16 cellular contexts compared by ENCODE assay signal in genomic region chr22:41050873-41051272, GRCh38.
"Had no signal": no experiment of that assay in that cellular context is flagged by ENCODE, and none has a peak within 500 bp of the region (broad histone marks: within the 10 kb centered on the region; RNA-seq: fewer than 3 reads in every experiment).

No MANE protein-coding gene starts in this region.

- H3K27ac Mint-ChIP-seq: activated CD8-positive, alpha-beta T cell treated with anti-CD3 and anti-CD28 coated beads, Interleukin-2, amount 10 ng/mL, durations not matched to agents 7 days and 5 days; nephron had no signal

- H3K9me3 ChIP-seq: ascending aorta, suprapubic skin, upper lobe of left lung had no signal

- ATAC-seq: activated CD8-positive, alpha-beta T cell treated with anti-CD3 and anti-CD28 coated beads, Interleukin-2, amount 10 ng/mL, durations not matched to agents 7 days and 5 days; left ventricle myocardium superior; stimulated activated naive CD8-positive, alpha-beta T cell treated with anti-CD3 and anti-CD28 coated beads, Interleukin-15, Interleukin-2, amounts not matched to agents 100 U/mL and 50 U/mL, for 24 hours had no signal

- H3K4me3 Mint-ChIP-seq: activated CD8-positive, alpha-beta T cell treated with anti-CD3 and anti-CD28 coated beads, Interleukin-2, amount 10 ng/mL, durations not matched to agents 7 days and 5 days; nephron had no signal

- DNase-seq: activated CD4-positive, alpha-beta T cell treated with anti-CD3 and anti-CD28 coated beads for 4 hours; activated CD8-positive, alpha-beta memory T cell treated with anti-CD3 and anti-CD28 coated beads, Interleukin-2, amount 50 U/mL, for 48 hours; activated CD8-positive, alpha-beta T cell treated with anti-CD3 and anti-CD28 coated beads, Interleukin-2, amount 10 ng/mL, durations not matched to agents 7 days and 5 days; activated naive CD4-positive, alpha-beta T cell; left ventricle myocardium superior; mesendoderm; stimulated activated CD4-positive, alpha-beta T cell treated with anti-CD3 and anti-CD28 coated beads, Interleukin-4, amount 100 ng/mL, for 1 hour; stimulated activated CD8-positive, alpha-beta memory T cell treated with anti-CD3 and anti-CD28 coated beads, Interleukin-4, amount 100 ng/mL, for 48 hours; stimulated activated naive CD8-positive, alpha-beta T cell treated with anti-CD3 and anti-CD28 coated beads, Interleukin-15, Interleukin-2, amounts not matched to agents 100 U/mL and 50 U/mL, for 24 hours; T-helper 1 cell; upper lobe of left lung had no signal

- H3K4me1 ChIP-seq: ascending aorta had no signal

- H3K27ac ChIP-seq: ascending aorta, suprapubic skin had no signal

- H3K27me3 ChIP-seq: ascending aorta, suprapubic skin, upper lobe of left lung had no signal

- FAIRE-seq: bronchial epithelial cell, kidney had no signal

- H3K36me3 ChIP-seq: ascending aorta, suprapubic skin, upper lobe of left lung had no signal

- H3K4me3 ChIP-seq: ascending aorta, suprapubic skin, upper lobe of left lung had no signal
